In genomic region chr6:1947922-1948321, GRCh38 we compare ENCODE assay signal across 40 cellular contexts.
"Had no signal": no experiment of that assay in that cellular context is flagged by ENCODE, and none has a peak within 500 bp of the region (broad histone marks: within the 10 kb centered on the region; RNA-seq: fewer than 3 reads in every experiment).

No MANE protein-coding gene starts in this region.

- H3K36me3 ChIP-seq: adrenal gland, ascending aorta, brain microvascular endothelial cell, breast epithelium, cardiac muscle cell had no signal

- H3K36me3 Mint-ChIP-seq: activated naive CD4-positive, alpha-beta T cell treated with anti-CD3 and anti-CD28 coated beads, Interleukin-2, amount 10 ng/mL, durations not matched to agents 7 days and 5 days; brain had no signal

- DNase-seq: activated effector memory CD4-positive, alpha-beta T cell treated with anti-CD3 and anti-CD28 coated beads, Interleukin-2, amount 50 U/mL, for 16 hours; activated effector memory CD4-positive, alpha-beta T cell treated with Interleukin-2 at 50 U/mL for 16 hours; activated gamma-delta T cell; activated gamma-delta T cell treated with Interleukin-2 at 50 U/mL for 16 hours; activated naive CD4-positive, alpha-beta T cell; activated naive CD4-positive, alpha-beta T cell treated with anti-CD3 and anti-CD28 coated beads for 36 hours; activated naive CD4-positive, alpha-beta T cell treated with anti-CD3 and anti-CD28 coated beads, Interleukin-2, amount 10 ng/mL, durations not matched to agents 7 days and 5 days; activated naive CD4-positive, alpha-beta T cell treated with anti-CD3 and anti-CD28 coated beads, Interleukin-2, amount 50 U/mL, for 16 hours; activated naive CD4-positive, alpha-beta T cell treated with Interleukin-2 at 50 U/mL for 16 hours; activated naive CD8-positive, alpha-beta T cell treated with anti-CD3 and anti-CD28 coated beads for 36 hours; activated naive CD8-positive, alpha-beta T cell treated with anti-CD3 and anti-CD28 coated beads, Interleukin-2, amount 10 ng/mL, durations not matched to agents 7 days and 5 days; activated naive CD8-positive, alpha-beta T cell treated with anti-CD3 and anti-CD28 coated beads, Interleukin-2, amount 50 U/mL, for 24 hours; activated T-cell treated with anti-CD3 and anti-CD28 coated beads, Interleukin-2, amount 50 U/mL, for 1 hour; activated T-cell treated with anti-CD3 and anti-CD28 coated beads, Interleukin-2, amount 50 U/mL, for 24 hours; activated T-cell treated with anti-CD3 and anti-CD28 coated beads, Interleukin-2, amount 50 U/mL, for 4 hours; activated T-cell treated with anti-CD3 and anti-CD28 coated beads, Interleukin-2, amount 50 U/mL, for 48 hours; activated T-cell treated with anti-CD3 and anti-CD28 coated beads, Interleukin-2, amount 50 U/mL, for 72 hours; adrenal gland; amniotic stem cell; amygdala; anterior cingulate cortex; aorta; body of pancreas; brain microvascular endothelial cell; caudate nucleus; central memory CD4-positive, alpha-beta T cell; cerebellar nuclear complex had no signal

- H3K27ac Mint-ChIP-seq: activated naive CD4-positive, alpha-beta T cell treated with anti-CD3 and anti-CD28 coated beads for 36 hours; activated naive CD4-positive, alpha-beta T cell treated with anti-CD3 and anti-CD28 coated beads, Interleukin-2, amount 10 ng/mL, durations not matched to agents 7 days and 5 days; activated naive CD4-positive, alpha-beta T cell treated with anti-CD3 and anti-CD28 coated beads, Interleukin-2, amount 50 U/mL, for 24 hours; activated naive CD4-positive, alpha-beta T cell treated with anti-CD3 and anti-CD28 coated beads, Interleukin-2, amount 50 U/mL, for 72 hours; activated naive CD8-positive, alpha-beta T cell; activated naive CD8-positive, alpha-beta T cell treated with anti-CD3 and anti-CD28 coated beads for 36 hours; activated naive CD8-positive, alpha-beta T cell treated with anti-CD3 and anti-CD28 coated beads, Interleukin-2, amount 10 ng/mL, durations not matched to agents 7 days and 5 days; activated naive CD8-positive, alpha-beta T cell treated with anti-CD3 and anti-CD28 coated beads, Interleukin-2, amount 50 U/mL, for 24 hours; activated T-cell treated with anti-CD3 and anti-CD28 coated beads, Interleukin-2, amount 50 U/mL, for 24 hours; activated T-cell treated with anti-CD3 and anti-CD28 coated beads, Interleukin-2, amount 50 U/mL, for 72 hours; activated T-helper 1 cell treated with anti-CD3 and anti-CD28 coated beads, Interleukin-12 subunit alpha, Interleukin-12 subunit beta, Interleukin-2, Interleukin-4 antibody, amounts not matched to agents 30 ng/mL and 10 ng/mL and 1 ng/mL, durations not matched to agents 14 hours and 24 hours and 36 hours; activated T-helper 17 cell treated with anti-CD3 and anti-CD28 coated beads, Interleukin-2, amount 50 U/mL, for 72 hours; activated T-helper 2 cell treated with anti-CD3 and anti-CD28 coated beads, Interferon-gamma antibody, Interleukin-2, Interleukin-4, amounts not matched to agents 10 μg/mL and 5 μg/mL and 100 μg/mL, durations not matched to agents 14 hours and 24 hours and 36 hours; brain had no signal

- H3K4me3 ChIP-seq: adrenal gland, ascending aorta, body of pancreas, breast epithelium, cardiac muscle cell had no signal

- H3K4me1 ChIP-seq: adrenal gland, body of pancreas, breast epithelium had no signal

- ATAC-seq: activated naive CD4-positive, alpha-beta T cell treated with anti-CD3 and anti-CD28 coated beads, Interleukin-2, amount 50 U/mL, for 72 hours; activated naive CD8-positive, alpha-beta T cell treated with anti-CD3 and anti-CD28 coated beads, Interleukin-2, amount 50 U/mL, for 24 hours; activated T-cell treated with anti-CD3 and anti-CD28 coated beads, Interleukin-2, amount 50 U/mL, for 4 hours; activated T-cell treated with anti-CD3 and anti-CD28 coated beads, Interleukin-2, amount 50 U/mL, for 72 hours; activated T-helper 17 cell treated with anti-CD3 and anti-CD28 coated beads, Interleukin-2, amount 50 U/mL, for 72 hours; body of pancreas had no signal

- H3K4me3 Mint-ChIP-seq: activated naive CD4-positive, alpha-beta T cell treated with anti-CD3 and anti-CD28 coated beads for 36 hours; activated naive CD4-positive, alpha-beta T cell treated with anti-CD3 and anti-CD28 coated beads, Interleukin-2, amount 10 ng/mL, durations not matched to agents 7 days and 5 days; activated naive CD4-positive, alpha-beta T cell treated with anti-CD3 and anti-CD28 coated beads, Interleukin-2, amount 50 U/mL, for 24 hours; activated naive CD8-positive, alpha-beta T cell; activated naive CD8-positive, alpha-beta T cell treated with anti-CD3 and anti-CD28 coated beads for 36 hours; activated naive CD8-positive, alpha-beta T cell treated with anti-CD3 and anti-CD28 coated beads, Interleukin-2, amount 10 ng/mL, durations not matched to agents 7 days and 5 days; activated naive CD8-positive, alpha-beta T cell treated with anti-CD3 and anti-CD28 coated beads, Interleukin-2, amount 50 U/mL, for 24 hours; activated T-cell treated with anti-CD3 and anti-CD28 coated beads, Interleukin-2, amount 50 U/mL, for 24 hours; activated T-cell treated with anti-CD3 and anti-CD28 coated beads, Interleukin-2, amount 50 U/mL, for 4 hours; activated T-cell treated with anti-CD3 and anti-CD28 coated beads, Interleukin-2, amount 50 U/mL, for 72 hours; activated T-helper 1 cell treated with anti-CD3 and anti-CD28 coated beads, Interleukin-12 subunit alpha, Interleukin-12 subunit beta, Interleukin-2, Interleukin-4 antibody, amounts not matched to agents 30 ng/mL and 10 ng/mL and 1 ng/mL, durations not matched to agents 14 hours and 24 hours and 36 hours; activated T-helper 17 cell treated with anti-CD3 and anti-CD28 coated beads, Interleukin-2, amount 50 U/mL, for 72 hours; brain; central memory CD8-positive, alpha-beta T cell had no signal

- FAIRE-seq: astrocyte, bronchial epithelial cell had no signal

- H3K27me3 ChIP-seq: adrenal gland, ascending aorta, body of pancreas, brain microvascular endothelial cell, breast epithelium, cardiac muscle cell had no signal

- H3K27me3 Mint-ChIP-seq: activated naive CD4-positive, alpha-beta T cell treated with anti-CD3 and anti-CD28 coated beads, Interleukin-2, amount 10 ng/mL, durations not matched to agents 7 days and 5 days; activated naive CD4-positive, alpha-beta T cell treated with anti-CD3 and anti-CD28 coated beads, Interleukin-2, amount 50 U/mL, for 24 hours; activated naive CD8-positive, alpha-beta T cell; activated naive CD8-positive, alpha-beta T cell treated with anti-CD3 and anti-CD28 coated beads for 36 hours; activated naive CD8-positive, alpha-beta T cell treated with anti-CD3 and anti-CD28 coated beads, Interleukin-2, amount 10 ng/mL, durations not matched to agents 7 days and 5 days; activated naive CD8-positive, alpha-beta T cell treated with anti-CD3 and anti-CD28 coated beads, Interleukin-2, amount 50 U/mL, for 24 hours; activated T-cell treated with anti-CD3 and anti-CD28 coated beads, Interleukin-2, amount 50 U/mL, for 24 hours; activated T-helper 17 cell treated with anti-CD3 and anti-CD28 coated beads, Interleukin-2, amount 50 U/mL, for 72 hours; brain; central memory CD8-positive, alpha-beta T cell had no signal

- H3K4me1 Mint-ChIP-seq: activated naive CD4-positive, alpha-beta T cell treated with anti-CD3 and anti-CD28 coated beads, Interleukin-2, amount 10 ng/mL, durations not matched to agents 7 days and 5 days; activated naive CD4-positive, alpha-beta T cell treated with anti-CD3 and anti-CD28 coated beads, Interleukin-2, amount 50 U/mL, for 24 hours; activated naive CD8-positive, alpha-beta T cell treated with anti-CD3 and anti-CD28 coated beads for 36 hours; activated naive CD8-positive, alpha-beta T cell treated with anti-CD3 and anti-CD28 coated beads, Interleukin-2, amount 10 ng/mL, durations not matched to agents 7 days and 5 days; activated naive CD8-positive, alpha-beta T cell treated with anti-CD3 and anti-CD28 coated beads, Interleukin-2, amount 50 U/mL, for 24 hours; activated T-helper 17 cell treated with anti-CD3 and anti-CD28 coated beads, Interleukin-2, amount 50 U/mL, for 72 hours; brain had no signal

- H3K9me3 ChIP-seq: adrenal gland, ascending aorta, body of pancreas, breast epithelium had no signal

- H3K27ac ChIP-seq: adrenal gland, ascending aorta, body of pancreas, brain microvascular endothelial cell, breast epithelium, cardiac muscle cell had no signal

- H3K9me3 Mint-ChIP-seq: activated naive CD4-positive, alpha-beta T cell treated with anti-CD3 and anti-CD28 coated beads for 36 hours; activated naive CD4-positive, alpha-beta T cell treated with anti-CD3 and anti-CD28 coated beads, Interleukin-2, amount 10 ng/mL, durations not matched to agents 7 days and 5 days; activated naive CD4-positive, alpha-beta T cell treated with anti-CD3 and anti-CD28 coated beads, Interleukin-2, amount 50 U/mL, for 24 hours; activated naive CD4-positive, alpha-beta T cell treated with anti-CD3 and anti-CD28 coated beads, Interleukin-2, amount 50 U/mL, for 72 hours; activated naive CD8-positive, alpha-beta T cell treated with anti-CD3 and anti-CD28 coated beads for 36 hours; activated naive CD8-positive, alpha-beta T cell treated with anti-CD3 and anti-CD28 coated beads, Interleukin-2, amount 10 ng/mL, durations not matched to agents 7 days and 5 days; activated naive CD8-positive, alpha-beta T cell treated with anti-CD3 and anti-CD28 coated beads, Interleukin-2, amount 50 U/mL, for 24 hours; activated T-cell treated with anti-CD3 and anti-CD28 coated beads, Interleukin-2, amount 50 U/mL, for 24 hours; activated T-cell treated with anti-CD3 and anti-CD28 coated beads, Interleukin-2, amount 50 U/mL, for 4 hours; activated T-cell treated with anti-CD3 and anti-CD28 coated beads, Interleukin-2, amount 50 U/mL, for 72 hours; activated T-helper 1 cell treated with anti-CD3 and anti-CD28 coated beads, Interleukin-12 subunit alpha, Interleukin-12 subunit beta, Interleukin-2, Interleukin-4 antibody, amounts not matched to agents 30 ng/mL and 10 ng/mL and 1 ng/mL, durations not matched to agents 14 hours and 24 hours and 36 hours; activated T-helper 17 cell treated with anti-CD3 and anti-CD28 coated beads, Interleukin-2, amount 50 U/mL, for 72 hours; activated T-helper 2 cell treated with anti-CD3 and anti-CD28 coated beads, Interferon-gamma antibody, Interleukin-2, Interleukin-4, amounts not matched to agents 10 μg/mL and 5 μg/mL and 100 μg/mL, durations not matched to agents 14 hours and 24 hours and 36 hours; brain; central memory CD8-positive, alpha-beta T cell had no signal
